Comparison of ENCODE assay signal across 19 cellular contexts in the genomic region with DNA sequence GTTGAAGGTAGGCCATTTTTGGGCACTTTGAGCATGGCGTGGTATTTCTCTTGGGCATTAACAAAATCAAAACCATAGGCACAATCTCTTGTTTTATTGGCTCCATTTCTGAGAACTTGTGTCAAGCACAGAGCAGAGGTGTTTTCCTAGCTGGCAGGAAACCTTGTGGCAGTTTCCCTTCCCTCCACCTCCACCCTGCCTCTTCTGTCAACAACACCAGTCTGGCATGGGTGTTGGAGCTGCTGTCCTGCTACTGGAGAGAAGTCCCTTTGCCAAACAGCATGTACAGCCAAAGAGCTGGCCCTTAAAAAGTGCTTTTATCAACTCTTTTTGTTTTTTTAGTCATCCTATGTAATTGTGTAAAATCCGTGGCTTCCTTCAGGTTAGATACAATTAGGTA. TPM values are rescaled to one million over a fixed set of nuclear protein-coding genes. Genes with fewer than 3 reads are reported as not detected.
DNase-seq lines count a peak whose midpoint lies in the region; ATAC-seq and TF ChIP-seq lines count a peak whose summit lies in the region.
"Had no signal": no experiment of that assay in that cellular context is flagged by ENCODE, and none has a peak within 500 bp of the region (broad histone marks: within the 10 kb centered on the region; RNA-seq: fewer than 3 reads in every experiment).

No MANE protein-coding gene starts in this region.

- H3K9me3 ChIP-seq in CD4-positive, alpha-beta T cell (ENCODE audit: control insufficient read depth, low read length): no peaks in the 10 kb centered on the region
- H3K9me3 ChIP-seq in IMR-90 (ENCODE audit: control insufficient read depth, insufficient read depth, low read length) (no peaks in the 10 kb centered on the region), left lung (no peaks in the 10 kb centered on the region)
- H3K9me3 ChIP-seq: esophagus muscularis mucosa, spleen, tibial artery had no signal

- TF ChIP-seq POLR2A in IMR-90 (IDR thresholded peaks at IDR 0.05; ENCODE audit: low read depth, low read length): no peak

- no peak for TF ChIP-seq RAD21 in IMR-90 (IDR thresholded peaks at IDR 0.05; ENCODE audit: low read length)

- POLR2A ChIA-PET in CD4-positive, alpha-beta T cell (lab: Charles Lee): interaction anchor here (1.5 to 4.0 kb wide), 2 partner anchors 9 to 13 kb away, joined by 4 to 18 read pairs; no protein-coding TSS in a partner anchor
- POLR2A ChIA-PET in IMR-90 (lab: Charles Lee; ENCODE audit: unreplicated experiment): no interaction called here

- TF ChIP-seq CTCF in CD4-positive, alpha-beta T cell (IDR thresholded peaks at IDR 0.05): no peak
- no peak for TF ChIP-seq CTCF in IMR-90 (conservative IDR thresholded peaks at IDR 0.05; ENCODE audit: low read depth, low read length)
- TF ChIP-seq CTCF in left lung (IDR thresholded peaks at IDR 0.05): no peak

- intact Hi-C loops in CD4-positive, alpha-beta T cell (cut with DNase I, micrococcal nuclease): loop anchor here in 1 of 2 experiments (2.0 kb wide), 1 partner anchor 14 kb away; no protein-coding TSS in a partner anchor
- intact Hi-C loops in IMR-90 (cut with micrococcal nuclease): no loop called here
- intact Hi-C loops in left lung (cut with DNase I): no loop called here

- no peak overlapping the region for H2BK120ac ChIP-seq in IMR-90 (ENCODE audit: low read depth, low read length)

- CTCF ChIA-PET in CD4-positive, alpha-beta T cell (lab: Charles Lee): no interaction called here
- CTCF ChIA-PET in IMR-90 (lab: Yijun Ruan, JAX): no interaction called here

- no peak overlapping the region for H2AK9ac ChIP-seq in IMR-90 (replicated peaks; ENCODE audit: low read depth, low read length, poor library complexity)

- H3K23ac ChIP-seq in IMR-90 (ENCODE audit: low read depth, low read length): no peak overlapping the region

- peaks cover 50% of the 10 kb centered on the region for H3K36me3 ChIP-seq in IMR-90 (ENCODE audit: control insufficient read depth, insufficient read depth, low read length)
- H3K36me3 ChIP-seq in left lung: peaks cover 7 to 100% of the 10 kb centered on the region in 2 donors

- H3K9me3 Mint-ChIP-seq in CD4-positive, alpha-beta T cell: no peaks in the 10 kb centered on the region
- H3K9me3 Mint-ChIP-seq in activated naive CD4-positive, alpha-beta T cell treated with anti-CD3 and anti-CD28 coated beads, Interleukin-2, amount 50 U/mL, for 72 hours: no peaks in the 10 kb centered on the region
- H3K9me3 Mint-ChIP-seq: natural killer cell had no signal

- no peak overlapping the region for H3K18ac ChIP-seq in IMR-90 (ENCODE audit: low read depth, low read length)

- H3K79me1 ChIP-seq in IMR-90 (ENCODE audit: low read depth in 1 of 2, low read length in 2 of 2): peaks cover 3 to 11% of the 10 kb centered on the region in 2 experiments; a peak in 3 of 4 replicates

- H4K8ac ChIP-seq in IMR-90 (ENCODE audit: low read depth in 2 of 2, low read length in 2 of 2): no peak overlapping the region

- no peak overlapping the region for H2BK5ac ChIP-seq in IMR-90 (ENCODE audit: low read depth, low read length, poor library complexity, severe bottlenecking)

- no peak overlapping the region for H3K56ac ChIP-seq in IMR-90 (ENCODE audit: extremely low read depth, insufficient read depth, low read length)

- dilution Hi-C loops in IMR-90 (cut with HindIII; ENCODE audit: low sequenced_read_pairs, unreplicated experiment): no loop called here

- H3K36me3 Mint-ChIP-seq in CD4-positive, alpha-beta T cell (ENCODE audit: low read depth): peaks cover 98% of the 10 kb centered on the region
- H3K36me3 Mint-ChIP-seq in activated naive CD4-positive, alpha-beta T cell treated with anti-CD3 and anti-CD28 coated beads, Interleukin-2, amount 50 U/mL, for 72 hours: peaks cover 39 to 51% of the 10 kb centered on the region in 2 donors

- H3K4me1 ChIP-seq in IMR-90 (ENCODE audit: control insufficient read depth, insufficient read depth, low read length) (no peaks in the 10 kb centered on the region), left lung (peaks cover 0 to 14% of the 10 kb centered on the region in 2 donors)

- no peak for ATAC-seq in CD4-positive, alpha-beta T cell (ENCODE audit: poor library complexity)
- no peak for ATAC-seq in IMR-90 (ENCODE audit: low read depth)
- ATAC-seq in activated naive CD4-positive, alpha-beta T cell treated with anti-CD3 and anti-CD28 coated beads, Interleukin-2, amount 50 U/mL, for 72 hours: no peak
- peak; percentile 40 for ATAC-seq in left lung
- ATAC-seq in GM21360 (IDR thresholded peaks at IDR 0.05; ENCODE audit: unreplicated experiment): no peak
- ATAC-seq: activated CD8-positive, alpha-beta memory T cell treated with anti-CD3 and anti-CD28 coated beads, Interleukin-2, amount 10 ng/mL, durations not matched to agents 7 days and 5 days had no signal

- peaks cover 3% of the 10 kb centered on the region; the same call in 1 of the 2 replicates for H3K9me1 ChIP-seq in IMR-90 (ENCODE audit: insufficient read depth, low read length)

- H4K5ac ChIP-seq in IMR-90 (ENCODE audit: low read depth, low read length): no peak overlapping the region

- DNase-seq in CD4-positive, alpha-beta T cell: no peak
- DNase-seq in IMR-90 (no peak), left lung (no peak), NK-92 (lab: John Stamatoyannopoulos, UW; ENCODE audit: unreplicated experiment) (no peak), HCEC 1CT (no peak), OCI-M2 (lab: John Stamatoyannopoulos, UW; ENCODE audit: unreplicated experiment) (no peak)
- no peak for DNase-seq in activated naive CD4-positive, alpha-beta T cell treated with anti-CD3 and anti-CD28 coated beads, Interleukin-2, amount 50 U/mL, for 72 hours (ENCODE audit: low spot score in 2 of 2)
- DNase-seq: activated CD8-positive, alpha-beta memory T cell treated with anti-CD3 and anti-CD28 coated beads, Interleukin-2, amount 10 ng/mL, durations not matched to agents 7 days and 5 days; AML-193; H7; mammary epithelial cell; natural killer cell; NCI-H1436 treated with DMSO at 0.1 percent for 48 hours; NCI-H2171 treated with DMSO at 0.1 percent for 48 hours; NCI-H774; spleen; tibial artery had no signal

- no peak overlapping the region for H2AFZ ChIP-seq in IMR-90 (replicated peaks; ENCODE audit: low read length, poor library complexity)

- no peak overlapping the region for H3K9ac ChIP-seq in IMR-90 (ENCODE audit: low read depth, low read length)

- no peaks in the 10 kb centered on the region for H4K20me1 ChIP-seq in IMR-90 (ENCODE audit: insufficient read depth, low read length)

- no peak overlapping the region for H3K4me2 ChIP-seq in IMR-90 (ENCODE audit: low read depth, low read length)

- H3K27me3 Mint-ChIP-seq in CD4-positive, alpha-beta T cell: no peaks in the 10 kb centered on the region
- H3K27me3 Mint-ChIP-seq: activated CD8-positive, alpha-beta memory T cell treated with anti-CD3 and anti-CD28 coated beads, Interleukin-2, amount 10 ng/mL, durations not matched to agents 7 days and 5 days had no signal

- peak overlapping the region; percentile 69 for H3K27ac Mint-ChIP-seq in CD4-positive, alpha-beta T cell
- peak overlapping the region; percentile 4 to 33 for H3K27ac Mint-ChIP-seq in activated naive CD4-positive, alpha-beta T cell treated with anti-CD3 and anti-CD28 coated beads, Interleukin-2, amount 50 U/mL, for 72 hours
- H3K27ac Mint-ChIP-seq: activated CD8-positive, alpha-beta memory T cell treated with anti-CD3 and anti-CD28 coated beads, Interleukin-2, amount 10 ng/mL, durations not matched to agents 7 days and 5 days had no signal

- H4K91ac ChIP-seq in IMR-90 (ENCODE audit: insufficient read depth, low read depth, low read length): no peak overlapping the region

- H3K4ac ChIP-seq in IMR-90 (ENCODE audit: low read depth, low read length): no peak overlapping the region

- no peak overlapping the region for H2AK5ac ChIP-seq in IMR-90 (ENCODE audit: low read depth, low read length)

- H2BK20ac ChIP-seq in IMR-90 (ENCODE audit: low read depth, low read length): no peak overlapping the region

- H3K27me3 ChIP-seq in CD4-positive, alpha-beta T cell (ENCODE audit: control insufficient read depth, insufficient read depth, low read length): no peaks in the 10 kb centered on the region
- H3K27me3 ChIP-seq in IMR-90 (ENCODE audit: control insufficient read depth, insufficient read depth, low read length) (no peaks in the 10 kb centered on the region), left lung (no peaks in the 10 kb centered on the region)
- H3K27me3 ChIP-seq: esophagus muscularis mucosa, spleen, tibial artery had no signal

- H3K4me3 ChIP-seq in IMR-90 (ENCODE audit: insufficient read depth, low read depth, low read length): no peak overlapping the region
- H3K4me3 ChIP-seq in left lung: no peak overlapping the region
- H3K4me3 ChIP-seq: esophagus muscularis mucosa, spleen, tibial artery had no signal

- H2BK15ac ChIP-seq in IMR-90 (ENCODE audit: low read depth, low read length): no peak overlapping the region

- TSS peak; percentile 71 for BruUV-seq in IMR-90 (replicated peaks; lab: Mats Ljungman, UMichigan)

- H3K27ac ChIP-seq in CD4-positive, alpha-beta T cell (ENCODE audit: low read depth, low read length): no peak overlapping the region
- H3K27ac ChIP-seq in IMR-90 (ENCODE audit: insufficient read depth, low read length) (no peak overlapping the region), left lung (no peak overlapping the region)
- H3K27ac ChIP-seq: esophagus muscularis mucosa, spleen, tibial artery had no signal

- no peak overlapping the region for H3K14ac ChIP-seq in IMR-90 (replicated peaks; ENCODE audit: low read depth, low read length)

- no peak overlapping the region for H3K4me3 Mint-ChIP-seq in CD4-positive, alpha-beta T cell
- H3K4me3 Mint-ChIP-seq: activated CD8-positive, alpha-beta memory T cell treated with anti-CD3 and anti-CD28 coated beads, Interleukin-2, amount 10 ng/mL, durations not matched to agents 7 days and 5 days; natural killer cell had no signal

- in situ Hi-C loops in IMR-90 (cut with MboI; ENCODE audit: low sequenced_read_pairs): no loop called here

- WGBS in IMR-90 (ENCODE audit: extremely low coverage in 2 of 2, insufficient read length in 1 of 2), 2 experiments: no CpG with 5 or more reads among the region's 2 CpGs

- H3K4me1 Mint-ChIP-seq in CD4-positive, alpha-beta T cell (ENCODE audit: low read depth): peaks cover 79% of the 10 kb centered on the region

TF ChIP-seq in IMR-90, 13 proteins besides CTCF, POLR2A, EP300 and RAD21 (continues in another document):
- TF ChIP-seq FOS (IDR thresholded peaks at IDR 0.05; ENCODE audit: low read depth, low read length): no peak
- no peak for TF ChIP-seq CHD1 (IDR thresholded peaks at IDR 0.05; ENCODE audit: low read depth, low read length)
- TF ChIP-seq BHLHE40 (IDR thresholded peaks at IDR 0.05; ENCODE audit: low read depth, low read length): no peak
- TF ChIP-seq MAZ (IDR thresholded peaks at IDR 0.05; ENCODE audit: borderline replicate concordance, low read depth, low read length): no peak

RNA-seq across cellular contexts. Expression of a gene that starts 16.0 kb away (rescaled TPM):
- total RNA-seq in CD4-positive, alpha-beta T cell: 100 to 1,000 TPM; 251 to 262 TPM
- total RNA-seq in IMR-90 (2012; rRNA removed) (107 and 116 TPM in 2 replicates), left lung (100 to 1,000 TPM; 686 to 731 TPM)
- polyA plus RNA-seq in IMR-90 (2012; rRNA removed): 124 and 125 TPM in 2 replicates
- polyA plus RNA-seq in IMR-90 (2012; cell fraction: cytosol; rRNA removed): 80.5 and 128 TPM in 2 replicates
- 50.7 and 113 TPM in 2 replicates for polyA plus RNA-seq in IMR-90 (2012; cell fraction: nucleus; rRNA removed; ENCODE audit: low replicate concordance)
- total RNA-seq in activated naive CD4-positive, alpha-beta T cell treated with anti-CD3 and anti-CD28 coated beads, Interleukin-2, amount 50 U/mL, for 72 hours: 100 to 1,000 TPM; 220 to 337 TPM
